In the genomic region with DNA sequence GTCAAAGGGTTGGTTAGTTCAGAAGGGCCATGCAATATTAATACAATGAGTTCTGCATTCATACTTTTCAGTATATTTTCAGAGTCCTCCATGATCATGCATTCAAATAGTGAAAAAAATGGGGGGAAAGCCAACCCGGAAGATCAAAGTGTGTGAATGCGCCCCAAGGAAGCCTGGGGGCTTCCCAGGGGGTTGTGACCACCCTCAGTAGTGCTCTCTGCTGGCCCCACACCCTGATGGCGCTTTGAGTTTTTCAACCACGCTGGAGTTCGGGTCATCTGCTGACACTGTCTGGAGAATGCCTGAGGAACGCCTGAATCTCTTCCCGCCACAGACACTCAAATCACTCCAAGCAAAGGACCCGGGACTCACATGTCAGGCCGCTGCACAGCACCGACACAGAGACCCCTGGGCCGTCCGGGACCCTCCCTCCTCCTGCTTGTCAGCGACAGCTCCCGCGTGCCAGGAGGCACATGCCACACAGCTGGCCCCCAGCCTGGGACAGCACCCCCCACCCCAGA, we compare ENCODE assay signal across 1 cellular context.
TF ChIP-seq lines count a peak whose summit lies in the region.

No MANE protein-coding gene starts in this region.

TF ChIP-seq in IMR-90, 13 proteins besides CTCF, POLR2A, EP300 and RAD21 (continued from another document):
- no peak for TF ChIP-seq ELK1 (IDR thresholded peaks at IDR 0.05; ENCODE audit: borderline replicate concordance, low read depth, low read length)
